In genomic region chr6:41596096-41596685, GRCh38 we compare ENCODE assay signal across 1 cellular context.
TF ChIP-seq lines count a peak whose summit lies in the region.

No MANE protein-coding gene starts in this region.

TF ChIP-seq in HepG2, 621 proteins besides CTCF, POLR2A, EP300 and RAD21:
- TF ChIP-seq AGO1 (IDR thresholded peaks at IDR 0.05; ENCODE audit: low read depth, low read length, poor library complexity, severe bottlenecking) (no peak), TBX2 (CRISPR knock-in tag; IDR thresholded peaks at IDR 0.05; ENCODE audit: borderline replicate concordance) (0 out of 2 replicates have a peak, but pooled peaks have one; percentile 4)
